In the genomic region with DNA sequence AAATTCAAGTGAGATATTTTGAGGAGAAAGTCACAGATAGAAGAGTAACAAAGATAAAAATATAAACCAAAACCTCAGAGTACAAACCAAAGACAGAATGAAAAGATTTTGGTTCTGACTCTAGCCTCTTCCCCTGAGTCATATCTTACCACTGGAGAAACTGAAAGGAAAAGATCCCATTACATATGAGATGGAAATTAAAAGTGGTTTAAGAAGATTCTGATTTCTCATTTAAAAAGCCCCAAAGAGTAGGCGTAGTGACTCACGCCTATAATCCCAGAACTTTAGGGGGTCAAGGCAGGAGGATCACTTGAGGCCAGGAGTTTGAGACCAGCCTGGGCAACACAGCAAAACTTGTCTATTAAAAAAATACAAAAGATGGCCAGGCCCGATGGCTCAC, we compare ENCODE assay signal across 1 cellular context.
TF ChIP-seq lines count a peak whose summit lies in the region.

No MANE protein-coding gene starts in this region.

TF ChIP-seq in GM23338, 12 proteins besides CTCF, POLR2A, EP300 and RAD21:
- TF ChIP-seq, protein P1, sequence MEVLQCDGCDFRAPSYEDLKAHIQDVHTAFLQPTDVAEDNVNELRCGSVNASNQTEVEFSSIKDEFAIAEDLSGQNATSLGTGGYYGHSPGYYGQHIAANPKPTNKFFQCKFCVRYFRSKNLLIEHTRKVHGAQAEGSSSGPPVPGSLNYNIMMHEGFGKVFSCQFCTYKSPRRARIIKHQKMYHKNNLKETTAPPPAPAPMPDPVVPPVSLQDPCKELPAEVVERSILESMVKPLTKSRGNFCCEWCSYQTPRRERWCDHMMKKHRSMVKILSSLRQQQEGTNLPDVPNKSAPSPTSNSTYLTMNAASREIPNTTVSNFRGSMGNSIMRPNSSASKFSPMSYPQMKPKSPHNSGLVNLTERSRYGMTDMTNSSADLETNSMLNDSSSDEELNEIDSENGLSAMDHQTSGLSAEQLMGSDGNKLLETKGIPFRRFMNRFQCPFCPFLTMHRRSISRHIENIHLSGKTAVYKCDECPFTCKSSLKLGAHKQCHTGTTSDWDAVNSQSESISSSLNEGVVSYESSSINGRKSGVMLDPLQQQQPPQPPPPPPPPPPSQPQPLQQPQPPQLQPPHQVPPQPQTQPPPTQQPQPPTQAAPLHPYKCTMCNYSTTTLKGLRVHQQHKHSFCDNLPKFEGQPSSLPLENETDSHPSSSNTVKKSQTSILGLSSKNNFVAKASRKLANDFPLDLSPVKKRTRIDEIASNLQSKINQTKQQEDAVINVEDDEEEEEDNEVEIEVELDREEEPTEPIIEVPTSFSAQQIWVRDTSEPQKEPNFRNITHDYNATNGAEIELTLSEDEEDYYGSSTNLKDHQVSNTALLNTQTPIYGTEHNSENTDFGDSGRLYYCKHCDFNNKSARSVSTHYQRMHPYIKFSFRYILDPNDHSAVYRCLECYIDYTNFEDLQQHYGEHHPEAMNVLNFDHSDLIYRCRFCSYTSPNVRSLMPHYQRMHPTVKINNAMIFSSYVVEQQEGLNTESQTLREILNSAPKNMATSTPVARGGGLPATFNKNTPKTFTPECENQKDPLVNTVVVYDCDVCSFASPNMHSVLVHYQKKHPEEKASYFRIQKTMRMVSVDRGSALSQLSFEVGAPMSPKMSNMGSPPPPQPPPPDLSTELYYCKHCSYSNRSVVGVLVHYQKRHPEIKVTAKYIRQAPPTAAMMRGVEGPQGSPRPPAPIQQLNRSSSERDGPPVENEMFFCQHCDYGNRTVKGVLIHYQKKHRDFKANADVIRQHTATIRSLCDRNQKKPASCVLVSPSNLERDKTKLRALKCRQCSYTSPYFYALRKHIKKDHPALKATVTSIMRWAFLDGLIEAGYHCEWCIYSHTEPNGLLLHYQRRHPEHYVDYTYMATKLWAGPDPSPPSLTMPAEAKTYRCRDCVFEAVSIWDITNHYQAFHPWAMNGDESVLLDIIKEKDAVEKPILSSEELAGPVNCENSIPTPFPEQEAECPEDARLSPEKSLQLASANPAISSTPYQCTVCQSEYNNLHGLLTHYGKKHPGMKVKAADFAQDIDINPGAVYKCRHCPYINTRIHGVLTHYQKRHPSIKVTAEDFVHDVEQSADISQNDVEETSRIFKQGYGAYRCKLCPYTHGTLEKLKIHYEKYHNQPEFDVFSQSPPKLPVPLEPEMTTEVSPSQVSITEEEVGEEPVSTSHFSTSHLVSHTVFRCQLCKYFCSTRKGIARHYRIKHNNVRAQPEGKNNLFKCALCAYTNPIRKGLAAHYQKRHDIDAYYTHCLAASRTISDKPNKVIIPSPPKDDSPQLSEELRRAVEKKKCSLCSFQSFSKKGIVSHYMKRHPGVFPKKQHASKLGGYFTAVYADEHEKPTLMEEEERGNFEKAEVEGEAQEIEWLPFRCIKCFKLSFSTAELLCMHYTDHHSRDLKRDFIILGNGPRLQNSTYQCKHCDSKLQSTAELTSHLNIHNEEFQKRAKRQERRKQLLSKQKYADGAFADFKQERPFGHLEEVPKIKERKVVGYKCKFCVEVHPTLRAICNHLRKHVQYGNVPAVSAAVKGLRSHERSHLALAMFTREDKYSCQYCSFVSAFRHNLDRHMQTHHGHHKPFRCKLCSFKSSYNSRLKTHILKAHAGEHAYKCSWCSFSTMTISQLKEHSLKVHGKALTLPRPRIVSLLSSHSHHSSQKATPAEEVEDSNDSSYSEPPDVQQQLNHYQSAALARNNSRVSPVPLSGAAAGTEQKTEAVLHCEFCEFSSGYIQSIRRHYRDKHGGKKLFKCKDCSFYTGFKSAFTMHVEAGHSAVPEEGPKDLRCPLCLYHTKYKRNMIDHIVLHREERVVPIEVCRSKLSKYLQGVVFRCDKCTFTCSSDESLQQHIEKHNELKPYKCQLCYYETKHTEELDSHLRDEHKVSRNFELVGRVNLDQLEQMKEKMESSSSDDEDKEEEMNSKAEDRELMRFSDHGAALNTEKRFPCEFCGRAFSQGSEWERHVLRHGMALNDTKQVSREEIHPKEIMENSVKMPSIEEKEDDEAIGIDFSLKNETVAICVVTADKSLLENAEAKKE (CRISPR knock-in tag; IDR thresholded peaks at IDR 0.05) = no peak
- TF ChIP-seq NANOG (IDR thresholded peaks at IDR 0.05; ENCODE audit: borderline replicate concordance) = no peak
- no peak for TF ChIP-seq CREB1 (CRISPR knock-in tag; IDR thresholded peaks at IDR 0.05; ENCODE audit: low read depth)
- TF ChIP-seq STAT1 (IDR thresholded peaks at IDR 0.05; ENCODE audit: unreplicated experiment) = no peak
- TF ChIP-seq EZH2 (IDR thresholded peaks at IDR 0.05; ENCODE audit: low read depth, unreplicated experiment) = no peak
- TF ChIP-seq, protein P2, sequence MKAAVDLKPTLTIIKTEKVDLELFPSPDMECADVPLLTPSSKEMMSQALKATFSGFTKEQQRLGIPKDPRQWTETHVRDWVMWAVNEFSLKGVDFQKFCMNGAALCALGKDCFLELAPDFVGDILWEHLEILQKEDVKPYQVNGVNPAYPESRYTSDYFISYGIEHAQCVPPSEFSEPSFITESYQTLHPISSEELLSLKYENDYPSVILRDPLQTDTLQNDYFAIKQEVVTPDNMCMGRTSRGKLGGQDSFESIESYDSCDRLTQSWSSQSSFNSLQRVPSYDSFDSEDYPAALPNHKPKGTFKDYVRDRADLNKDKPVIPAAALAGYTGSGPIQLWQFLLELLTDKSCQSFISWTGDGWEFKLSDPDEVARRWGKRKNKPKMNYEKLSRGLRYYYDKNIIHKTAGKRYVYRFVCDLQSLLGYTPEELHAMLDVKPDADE (IDR thresholded peaks at IDR 0.05) = no peak
- no peak for TF ChIP-seq ZNF114 (CRISPR knock-in tag; IDR thresholded peaks at IDR 0.05)
- no peak for TF ChIP-seq JUNB (IDR thresholded peaks at IDR 0.05; ENCODE audit: unreplicated experiment)
- TF ChIP-seq ZNF331 (CRISPR knock-in tag; IDR thresholded peaks at IDR 0.05; ENCODE audit: low read depth) = no peak
- TF ChIP-seq EZH2phosphoT487 (IDR thresholded peaks at IDR 0.05; ENCODE audit: unreplicated experiment) = no peak
- no peak for TF ChIP-seq POLR2AphosphoS5 (IDR thresholded peaks at IDR 0.05; ENCODE audit: low read depth)
TF ChIP-seq in GM23338: peak in this region for 0.
